1 cellular context compared by ENCODE assay signal in genomic region chr4:168995537-168996295, GRCh38.
TF ChIP-seq lines count a peak whose summit lies in the region.

No MANE protein-coding gene starts in this region.

TF ChIP-seq in SK-N-SH, 30 proteins besides CTCF, POLR2A, EP300 and RAD21 (continued from another document):
- TF ChIP-seq, protein P1, sequence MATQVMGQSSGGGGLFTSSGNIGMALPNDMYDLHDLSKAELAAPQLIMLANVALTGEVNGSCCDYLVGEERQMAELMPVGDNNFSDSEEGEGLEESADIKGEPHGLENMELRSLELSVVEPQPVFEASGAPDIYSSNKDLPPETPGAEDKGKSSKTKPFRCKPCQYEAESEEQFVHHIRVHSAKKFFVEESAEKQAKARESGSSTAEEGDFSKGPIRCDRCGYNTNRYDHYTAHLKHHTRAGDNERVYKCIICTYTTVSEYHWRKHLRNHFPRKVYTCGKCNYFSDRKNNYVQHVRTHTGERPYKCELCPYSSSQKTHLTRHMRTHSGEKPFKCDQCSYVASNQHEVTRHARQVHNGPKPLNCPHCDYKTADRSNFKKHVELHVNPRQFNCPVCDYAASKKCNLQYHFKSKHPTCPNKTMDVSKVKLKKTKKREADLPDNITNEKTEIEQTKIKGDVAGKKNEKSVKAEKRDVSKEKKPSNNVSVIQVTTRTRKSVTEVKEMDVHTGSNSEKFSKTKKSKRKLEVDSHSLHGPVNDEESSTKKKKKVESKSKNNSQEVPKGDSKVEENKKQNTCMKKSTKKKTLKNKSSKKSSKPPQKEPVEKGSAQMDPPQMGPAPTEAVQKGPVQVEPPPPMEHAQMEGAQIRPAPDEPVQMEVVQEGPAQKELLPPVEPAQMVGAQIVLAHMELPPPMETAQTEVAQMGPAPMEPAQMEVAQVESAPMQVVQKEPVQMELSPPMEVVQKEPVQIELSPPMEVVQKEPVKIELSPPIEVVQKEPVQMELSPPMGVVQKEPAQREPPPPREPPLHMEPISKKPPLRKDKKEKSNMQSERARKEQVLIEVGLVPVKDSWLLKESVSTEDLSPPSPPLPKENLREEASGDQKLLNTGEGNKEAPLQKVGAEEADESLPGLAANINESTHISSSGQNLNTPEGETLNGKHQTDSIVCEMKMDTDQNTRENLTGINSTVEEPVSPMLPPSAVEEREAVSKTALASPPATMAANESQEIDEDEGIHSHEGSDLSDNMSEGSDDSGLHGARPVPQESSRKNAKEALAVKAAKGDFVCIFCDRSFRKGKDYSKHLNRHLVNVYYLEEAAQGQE (IDR thresholded peaks at IDR 0.05; ENCODE audit: low read depth, low read length), result no peak
- TF ChIP-seq GABPA (IDR thresholded peaks at IDR 0.05; ENCODE audit: low read depth) (no peak), EZH2phosphoT487 (IDR thresholded peaks at IDR 0.05; ENCODE audit: borderline replicate concordance, low read depth) (no peak)
